ENCODE assay signal across 8 cellular contexts in the genomic region with DNA sequence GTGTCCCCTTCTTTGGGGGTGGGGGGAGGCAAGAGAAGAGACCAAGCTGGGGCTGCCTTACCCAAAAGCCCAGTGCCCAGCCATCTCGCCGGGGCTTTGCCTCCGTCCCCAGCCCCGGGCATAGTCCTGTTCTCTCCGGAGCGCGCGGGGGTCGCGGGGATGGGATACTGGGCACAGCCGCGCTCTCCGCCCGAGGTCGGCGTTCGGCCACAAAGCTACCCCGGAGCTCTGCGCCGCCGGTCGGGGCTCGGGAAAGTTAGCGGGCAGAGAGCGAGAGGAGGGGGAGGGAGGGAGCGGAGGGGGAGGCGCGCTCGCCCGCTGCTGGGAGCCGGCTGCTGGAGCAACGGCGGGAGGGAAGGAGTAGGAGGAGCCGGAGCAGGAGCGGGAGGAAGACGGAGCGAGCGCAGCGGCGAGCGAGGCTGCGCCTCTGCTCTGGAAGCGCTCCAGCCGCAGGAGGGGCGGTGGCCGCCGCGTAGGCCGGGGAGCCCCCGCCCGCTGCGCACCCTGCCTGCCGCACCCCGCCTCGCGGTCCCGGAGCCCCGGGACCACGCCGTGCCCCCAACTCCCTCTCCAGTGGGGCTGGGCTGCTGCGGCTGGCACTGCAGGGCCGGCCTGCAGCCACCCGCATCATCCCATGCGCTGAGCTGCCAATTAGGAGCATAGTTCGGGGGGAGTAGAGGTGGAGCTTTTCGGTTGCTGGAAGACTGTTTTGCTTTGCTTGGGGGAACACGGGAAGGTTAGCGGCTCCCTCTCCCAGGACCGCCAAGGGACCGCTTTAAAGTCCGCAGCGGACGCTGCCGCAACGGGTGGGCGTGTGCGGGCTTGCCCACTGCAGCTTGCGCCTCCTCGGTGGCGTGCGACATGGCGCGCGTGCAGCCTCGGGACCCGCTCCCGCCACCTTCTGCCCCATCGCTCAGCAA. TPM values are rescaled to one million over a fixed set of nuclear protein-coding genes. Genes with fewer than 3 reads are reported as not detected.
DNase-seq lines count a peak whose midpoint lies in the region; ATAC-seq and TF ChIP-seq lines count a peak whose summit lies in the region.

SCN4B (minus strand) TSS at position 272 of the 920 bp plus-strand sequence; CDS start at position 122, 150 bp downstream.

- H3K4me3 ChIP-seq in brain microvascular endothelial cell (ENCODE audit: low read depth, low read length) (peak within 1 kb of the TSS; percentile 43), rectal smooth muscle tissue (ENCODE audit: low read length) (peak within 1 kb of the TSS; percentile 56)

- H3K27ac Mint-ChIP-seq in activated CD4-positive, alpha-beta T cell treated with anti-CD3 and anti-CD28 coated beads for 36 hours, result no peak within 1 kb of the TSS

- H3K27me3 ChIP-seq in brain microvascular endothelial cell (replicated peaks) (peaks cover 78% of the 10 kb centered on the region), rectal smooth muscle tissue (ENCODE audit: control insufficient read depth, insufficient read depth, low read length) (peaks cover 43% of the 10 kb centered on the region)

- peak; percentile 40 for DNase-seq in activated CD4-positive, alpha-beta T cell treated with anti-CD3 and anti-CD28 coated beads for 36 hours
- no peak for DNase-seq in activated CD4-positive, alpha-beta T cell treated with anti-CD3 and anti-CD28 coated beads for 4 hours
- DNase-seq in NCI-H460 (ENCODE audit: extremely low read depth, low read depth) (peak; percentile 23), brain microvascular endothelial cell (peak; percentile 5), hypothalamus (lab: John Stamatoyannopoulos, UW) (peak in 36 of 51 donors; percentile 4 to 73 (median 56))
- no peak for DNase-seq in NK-92 treated with Interleukin-12 subunit alpha and Interleukin-12 subunit beta, amount 100 ng/mL, for 24 hours (lab: John Stamatoyannopoulos, UW)

- H3K27me3 Mint-ChIP-seq in activated CD4-positive, alpha-beta T cell treated with anti-CD3 and anti-CD28 coated beads for 36 hours, result peaks cover 54% of the 10 kb centered on the region

- H3K36me3 ChIP-seq in brain microvascular endothelial cell (replicated peaks) (no peaks in the 10 kb centered on the region), rectal smooth muscle tissue (ENCODE audit: control insufficient read depth, insufficient read depth, low read length) (no peaks in the 10 kb centered on the region)

- CTCF ChIA-PET in activated CD4-positive, alpha-beta T cell treated with anti-CD3 and anti-CD28 coated beads for 36 hours (lab: Charles Lee), result interaction anchor here (1.1 to 1.7 kb wide), 2 partner anchors 8 to 19 kb away, joined by 3 to 12 read pairs; no protein-coding TSS in a partner anchor

- in situ Hi-C loops in brain microvascular endothelial cell (cut with HindIII; ENCODE audit: low pct_ligation_motif_present, low sequenced_read_pairs), result no loop called here

- no peak for TF ChIP-seq CTCF in brain microvascular endothelial cell (IDR thresholded peaks at IDR 0.05; ENCODE audit: low read depth, low read length, missing control alignments)

- H3K4me3 Mint-ChIP-seq in activated CD4-positive, alpha-beta T cell treated with anti-CD3 and anti-CD28 coated beads for 36 hours, result peak within 1 kb of the TSS; percentile 38

- no peaks in the 10 kb centered on the region for H3K36me3 Mint-ChIP-seq in activated CD4-positive, alpha-beta T cell treated with anti-CD3 and anti-CD28 coated beads for 36 hours (ENCODE audit: low read depth)

- POLR2A ChIA-PET in activated CD4-positive, alpha-beta T cell treated with anti-CD3 and anti-CD28 coated beads for 36 hours (lab: Charles Lee), result interaction anchor here (0.5 to 0.6 kb wide), 2 partner anchors 80 to 299 kb away, joined by 3 to 4 read pairs; no protein-coding TSS in a partner anchor

- H3K4me1 ChIP-seq in rectal smooth muscle tissue (ENCODE audit: control insufficient read depth, insufficient read depth, low read length), result no peaks in the 10 kb centered on the region

- H3K4me1 Mint-ChIP-seq in activated CD4-positive, alpha-beta T cell treated with anti-CD3 and anti-CD28 coated beads for 36 hours, result peaks cover 6% of the 10 kb centered on the region

- peak; percentile 43 for ATAC-seq in activated CD4-positive, alpha-beta T cell treated with anti-CD3 and anti-CD28 coated beads for 36 hours
- no peak for ATAC-seq in GM18519 (IDR thresholded peaks at IDR 0.05; ENCODE audit: low FRiP score, unreplicated experiment)

- no peak within 1 kb of the TSS for H3K27ac ChIP-seq in brain microvascular endothelial cell
- H3K27ac ChIP-seq in rectal smooth muscle tissue (ENCODE audit: low read depth, low read length), result no peak within 1 kb of the TSS

- intact Hi-C loops in activated CD4-positive, alpha-beta T cell treated with anti-CD3 and anti-CD28 coated beads for 36 hours (cut with DNase I, micrococcal nuclease), result no loop called here

- no peaks in the 10 kb centered on the region for H3K9me3 Mint-ChIP-seq in activated CD4-positive, alpha-beta T cell treated with anti-CD3 and anti-CD28 coated beads for 36 hours (ENCODE audit: low read depth)

- H3K9ac ChIP-seq in rectal smooth muscle tissue (ENCODE audit: low read length), result no peak within 1 kb of the TSS

RNA-seq across cellular contexts. Expression of gene SCN4B, which starts in this region (rescaled TPM):
- under 1 TPM; 0.26 to 0.27 TPM for total RNA-seq in activated CD4-positive, alpha-beta T cell treated with anti-CD3 and anti-CD28 coated beads for 36 hours
- not detected in 2 replicates for total RNA-seq in NCI-H460 (2014; rRNA removed; shearing (Covaris generic))
- not detected in 2 replicates for polyA plus RNA-seq in NCI-H460 (2014; cell fraction: nucleus; rRNA removed)

Comparison
In these comparisons a context has a peak if more than half of its experiments do, and no peak if none do; other contexts are left out.
1. Peak in DNase-seq and ATAC-seq in activated CD4-positive, alpha-beta T cell treated with anti-CD3 and anti-CD28 coated beads for 36 hours; RNA of the gene not detected or under 1 TPM.
2. Peak in DNase-seq in NCI-H460; RNA of the gene not detected or under 1 TPM.
3. DNase-seq: peak in brain microvascular endothelial cell (single experiment) and hypothalamus (36 of 51); none in activated CD4-positive, alpha-beta T cell treated with anti-CD3 and anti-CD28 coated beads for 4 hours (0 of 2) and NK-92 treated with Interleukin-12 subunit alpha and Interleukin-12 subunit beta, amount 100 ng/mL, for 24 hours (single experiment).